11 cellular contexts compared by ENCODE assay signal in the genomic region with DNA sequence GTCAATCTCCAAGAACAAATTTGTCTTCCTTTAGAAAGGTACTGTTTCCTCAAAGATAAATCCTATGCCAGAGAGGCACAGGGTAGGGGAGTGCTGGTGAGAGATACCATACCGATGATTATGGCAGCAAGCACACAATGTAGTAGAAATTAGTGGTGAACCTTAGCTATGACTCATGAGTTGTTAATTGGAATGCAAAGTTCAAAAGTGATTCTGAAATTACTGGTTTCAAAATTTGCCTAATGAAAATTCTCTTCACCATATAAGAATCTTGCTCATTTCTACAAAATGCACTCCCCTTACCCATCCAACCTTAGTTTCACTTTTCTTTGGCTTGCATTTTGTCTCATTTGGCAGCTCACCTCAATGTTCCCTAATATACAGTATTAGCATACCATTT.
DNase-seq lines count a peak whose midpoint lies in the region; ATAC-seq, FAIRE-seq and TF ChIP-seq lines count a peak whose summit lies in the region.
"Had no signal": no experiment of that assay in that cellular context is flagged by ENCODE, and none has a peak within 500 bp of the region (broad histone marks: within the 10 kb centered on the region; RNA-seq: fewer than 3 reads in every experiment).

No MANE protein-coding gene starts in this region.

- FAIRE-seq in HepG2 (lab: Jason Lieb, UNC) (no peak), H54 (lab: Jason Lieb, UNC) (no peak)

- H3K4me1 Mint-ChIP-seq in activated naive CD8-positive, alpha-beta T cell (ENCODE audit: low read depth): peaks cover 16% of the 10 kb centered on the region
- peaks cover 23% of the 10 kb centered on the region for H3K4me1 Mint-ChIP-seq in stimulated activated naive CD8-positive, alpha-beta T cell treated with anti-CD3 and anti-CD28 coated beads, Interleukin-15, amount 100 ng/mL, for 72 hours

- H3K4me3 ChIP-seq in HepG2 (replicated peaks in 1 of 3; ENCODE audit: insufficient read depth in 1 of 3, low read depth in 2 of 3, low read length in 3 of 3): no peak overlapping the region
- no peak overlapping the region for H3K4me3 ChIP-seq in right lobe of liver
- no peak overlapping the region for H3K4me3 ChIP-seq in brain microvascular endothelial cell (ENCODE audit: low read depth, low read length)
- H3K4me3 ChIP-seq: dorsolateral prefrontal cortex had no signal

- H3K9me3 ChIP-seq in HepG2 (ENCODE audit: low read length) (peaks cover 10% of the 10 kb centered on the region), right lobe of liver (peaks cover 0 to 3% (median 0%) of the 10 kb centered on the region in 4 donors)
- H3K9me3 ChIP-seq: neutrophil had no signal

- in situ Hi-C loops in HepG2 (cut with HindIII; ENCODE audit: extremely low pct_ligation_motif_present, low pct_unique_long_range_greater_than_20kb): loop anchor here (5.0 kb wide), 2 partner anchors 119 to 204 kb away; no protein-coding TSS in a partner anchor
- in situ Hi-C loops in brain microvascular endothelial cell (cut with HindIII; ENCODE audit: low pct_ligation_motif_present, low sequenced_read_pairs): no loop called here

- TF ChIP-seq EP300 in HepG2 (IDR thresholded peaks at IDR 0.05; ENCODE audit: low read depth in 2 of 2, low read length in 2 of 2): no peak
- TF ChIP-seq EP300 in HepG2 (CRISPR knock-in tag; IDR thresholded peaks at IDR 0.05; ENCODE audit: borderline replicate concordance): no peak

- H2AFZ ChIP-seq in HepG2 (ENCODE audit: low read length): peak overlapping the region; percentile 15

- H3K79me2 ChIP-seq in HepG2 (ENCODE audit: insufficient read depth, low read length): no peaks in the 10 kb centered on the region

- H3K27ac Mint-ChIP-seq in activated naive CD8-positive, alpha-beta T cell: peak overlapping the region; percentile 92
- H3K27ac Mint-ChIP-seq in stimulated activated naive CD8-positive, alpha-beta T cell treated with anti-CD3 and anti-CD28 coated beads, Interleukin-15, amount 100 ng/mL, for 72 hours: peak overlapping the region in 1 of 2 donors; percentile 90
- H3K27ac Mint-ChIP-seq: B cell had no signal

- no peak for ATAC-seq in HepG2
- no peak for ATAC-seq in right lobe of liver
- peak; percentile 50 for ATAC-seq in HG02885 (IDR thresholded peaks at IDR 0.05; ENCODE audit: poor library complexity, unreplicated experiment)
- ATAC-seq in stimulated activated naive CD8-positive, alpha-beta T cell treated with anti-CD3 and anti-CD28 coated beads, Interleukin-15, amount 100 ng/mL, for 72 hours: peak; percentile 95

- no peak overlapping the region for H3K4me2 ChIP-seq in HepG2 (ENCODE audit: low read depth, low read length)

- intact Hi-C loops in HepG2 (cut with micrococcal nuclease; ENCODE audit: unreplicated experiment) (loop anchor here (5.0 kb wide), 1 partner anchor 204 kb away; no protein-coding TSS in a partner anchor), right lobe of liver (cut with DNase I) (loop anchor here in 1 of 2 donors (10.0 kb wide), 1 partner anchor 111 kb away; no protein-coding TSS in a partner anchor)

- CTCF ChIA-PET in HepG2 (lab: Yijun Ruan, JAX; ENCODE audit: low intra/inter-chr PET ratio, low total read pairs): no interaction called here

- H4K20me1 ChIP-seq in HepG2 (ENCODE audit: insufficient read depth, low read length): no peaks in the 10 kb centered on the region

- H3K9me3 Mint-ChIP-seq in activated naive CD8-positive, alpha-beta T cell (ENCODE audit: low read depth): peaks cover 5% of the 10 kb centered on the region
- H3K9me3 Mint-ChIP-seq in stimulated activated naive CD8-positive, alpha-beta T cell treated with anti-CD3 and anti-CD28 coated beads, Interleukin-15, amount 100 ng/mL, for 72 hours: peaks cover 5 to 7% of the 10 kb centered on the region in 2 donors

- no peaks in the 10 kb centered on the region for H3K27me3 Mint-ChIP-seq in activated naive CD8-positive, alpha-beta T cell
- H3K27me3 Mint-ChIP-seq in stimulated activated naive CD8-positive, alpha-beta T cell treated with anti-CD3 and anti-CD28 coated beads, Interleukin-15, amount 100 ng/mL, for 72 hours: no peaks in the 10 kb centered on the region
- H3K27me3 Mint-ChIP-seq: B cell had no signal

- H3K4me1 ChIP-seq in HepG2 (ENCODE audit: insufficient read depth, low read length) (peaks cover 32% of the 10 kb centered on the region), right lobe of liver (peaks cover 0 to 15% (median 7%) of the 10 kb centered on the region in 4 donors)

- H3K27me3 ChIP-seq in HepG2 (ENCODE audit: control insufficient read depth in 1 of 2, insufficient read depth in 2 of 2, low read length in 2 of 2): no peaks in the 10 kb centered on the region; a peak in 1 of 5 replicates
- H3K27me3 ChIP-seq in right lobe of liver: no peaks in the 10 kb centered on the region
- no peaks in the 10 kb centered on the region for H3K27me3 ChIP-seq in brain microvascular endothelial cell (replicated peaks)
- H3K27me3 ChIP-seq: dorsolateral prefrontal cortex, neutrophil had no signal

- no peaks in the 10 kb centered on the region for H3K36me3 ChIP-seq in HepG2 (replicated peaks in 1 of 2; ENCODE audit: control insufficient read depth in 1 of 2, insufficient read depth in 2 of 2, low read length in 2 of 2)
- H3K36me3 ChIP-seq in right lobe of liver: no peaks in the 10 kb centered on the region
- peaks cover 10% of the 10 kb centered on the region for H3K36me3 ChIP-seq in brain microvascular endothelial cell (replicated peaks)
- H3K36me3 ChIP-seq: neutrophil had no signal

- no peak overlapping the region for H3K9ac ChIP-seq in HepG2 (ENCODE audit: insufficient read depth, low read depth, low read length)

- H3K27ac ChIP-seq in HepG2 (ENCODE audit: extremely low read length, insufficient read depth, low read length) (no peak overlapping the region), right lobe of liver (no peak overlapping the region), brain microvascular endothelial cell (no peak overlapping the region)
- H3K27ac ChIP-seq: neutrophil had no signal

- DNase-seq in HepG2 (ENCODE audit: low spot score): no peak
- DNase-seq in right lobe of liver: no peak
- DNase-seq in stimulated activated naive CD8-positive, alpha-beta T cell treated with anti-CD3 and anti-CD28 coated beads, Interleukin-15, amount 100 ng/mL, for 72 hours: peak in 1 of 2 donors; percentile 25
- no peak for DNase-seq in H54 (ENCODE audit: insufficient read length, low spot score)
- DNase-seq in brain microvascular endothelial cell: no peak
- no peak for DNase-seq in pons (ENCODE audit: low spot score)
- DNase-seq: dorsolateral prefrontal cortex had no signal

- 90% methylated on average over 1 of the region's 1 CpG for WGBS in HepG2 (ENCODE audit: low lambda C conversion rate)
- 80% methylated on average over 1 of the region's 1 CpG for WGBS in right lobe of liver (ENCODE audit: insufficient coverage, low coverage, low lambda C conversion rate, missing lambda C conversion rate)

- peaks cover 38% of the 10 kb centered on the region for H3K36me3 Mint-ChIP-seq in activated naive CD8-positive, alpha-beta T cell

- no TSS peak for BruUV-seq in HepG2 (replicated peaks; lab: Mats Ljungman, UMichigan)

- TF ChIP-seq POLR2A in HepG2 (IDR thresholded peaks at IDR 0.05; ENCODE audit: insufficient read depth in 1 of 2, low read depth in 2 of 2, low read length in 2 of 2) (no peak), right lobe of liver (IDR thresholded peaks at IDR 0.05) (no peak), H54 (IDR thresholded peaks at IDR 0.05; ENCODE audit: low read depth, low read length) (no peak)

- peak overlapping the region; percentile 46 for H3K4me3 Mint-ChIP-seq in activated naive CD8-positive, alpha-beta T cell
- H3K4me3 Mint-ChIP-seq in stimulated activated naive CD8-positive, alpha-beta T cell treated with anti-CD3 and anti-CD28 coated beads, Interleukin-15, amount 100 ng/mL, for 72 hours: peak overlapping the region; percentile 53 to 66
- H3K4me3 Mint-ChIP-seq: B cell had no signal

- POLR2A ChIA-PET in HepG2 (lab: Yijun Ruan, JAX): interaction anchor here (0.9 kb wide), 1 partner anchor 9 kb away, joined by 3 read pairs; no protein-coding TSS in a partner anchor

- TF ChIP-seq RAD21 in HepG2 (CRISPR knock-in tag; IDR thresholded peaks at IDR 0.05): no peak

- no peak for TF ChIP-seq CTCF in HepG2 (CRISPR knock-in tag; IDR thresholded peaks at IDR 0.05)
- TF ChIP-seq CTCF in right lobe of liver (IDR thresholded peaks at IDR 0.05): no peak
- no peak for TF ChIP-seq CTCF in brain microvascular endothelial cell (IDR thresholded peaks at IDR 0.05; ENCODE audit: low read depth, low read length, missing control alignments)

TF ChIP-seq in HepG2, 621 proteins besides CTCF, POLR2A, EP300 and RAD21 (continues in another document):
- TF ChIP-seq ZNF772 (CRISPR knock-in tag; IDR thresholded peaks at IDR 0.05): no peak
- no peak for TF ChIP-seq REL (CRISPR knock-in tag; conservative IDR thresholded peaks at IDR 0.05)
- no peak for TF ChIP-seq TP53 (CRISPR knock-in tag; conservative IDR thresholded peaks at IDR 0.05)
- TF ChIP-seq, protein P1, sequence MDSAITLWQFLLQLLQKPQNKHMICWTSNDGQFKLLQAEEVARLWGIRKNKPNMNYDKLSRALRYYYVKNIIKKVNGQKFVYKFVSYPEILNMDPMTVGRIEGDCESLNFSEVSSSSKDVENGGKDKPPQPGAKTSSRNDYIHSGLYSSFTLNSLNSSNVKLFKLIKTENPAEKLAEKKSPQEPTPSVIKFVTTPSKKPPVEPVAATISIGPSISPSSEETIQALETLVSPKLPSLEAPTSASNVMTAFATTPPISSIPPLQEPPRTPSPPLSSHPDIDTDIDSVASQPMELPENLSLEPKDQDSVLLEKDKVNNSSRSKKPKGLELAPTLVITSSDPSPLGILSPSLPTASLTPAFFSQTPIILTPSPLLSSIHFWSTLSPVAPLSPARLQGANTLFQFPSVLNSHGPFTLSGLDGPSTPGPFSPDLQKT (CRISPR knock-in tag; IDR thresholded peaks at IDR 0.05; ENCODE audit: borderline replicate concordance): no peak
- TF ChIP-seq IKZF1 (IDR thresholded peaks at IDR 0.05): no peak
- TF ChIP-seq ETV5 (CRISPR knock-in tag; IDR thresholded peaks at IDR 0.05; ENCODE audit: borderline replicate concordance): no peak
- TF ChIP-seq ZNF10 (CRISPR knock-in tag; IDR thresholded peaks at IDR 0.05; ENCODE audit: borderline replicate concordance, low read depth): no peak
- no peak for TF ChIP-seq NFIB (CRISPR knock-in tag; IDR thresholded peaks at IDR 0.05; ENCODE audit: borderline replicate concordance)
- no peak for TF ChIP-seq MIXL1 (CRISPR knock-in tag; IDR thresholded peaks at IDR 0.05)

Comparison
In these comparisons a context has a peak if more than half of its experiments do, and no peak if none do; other contexts are left out.
1. ATAC-seq: peak in HG02885 (single experiment) and stimulated activated naive CD8-positive, alpha-beta T cell treated with anti-CD3 and anti-CD28 coated beads, Interleukin-15, amount 100 ng/mL, for 72 hours (single experiment); none in HepG2 (single experiment) and right lobe of liver (0 of 4).